ENCODE assay signal across 16 cellular contexts in the genomic region with DNA sequence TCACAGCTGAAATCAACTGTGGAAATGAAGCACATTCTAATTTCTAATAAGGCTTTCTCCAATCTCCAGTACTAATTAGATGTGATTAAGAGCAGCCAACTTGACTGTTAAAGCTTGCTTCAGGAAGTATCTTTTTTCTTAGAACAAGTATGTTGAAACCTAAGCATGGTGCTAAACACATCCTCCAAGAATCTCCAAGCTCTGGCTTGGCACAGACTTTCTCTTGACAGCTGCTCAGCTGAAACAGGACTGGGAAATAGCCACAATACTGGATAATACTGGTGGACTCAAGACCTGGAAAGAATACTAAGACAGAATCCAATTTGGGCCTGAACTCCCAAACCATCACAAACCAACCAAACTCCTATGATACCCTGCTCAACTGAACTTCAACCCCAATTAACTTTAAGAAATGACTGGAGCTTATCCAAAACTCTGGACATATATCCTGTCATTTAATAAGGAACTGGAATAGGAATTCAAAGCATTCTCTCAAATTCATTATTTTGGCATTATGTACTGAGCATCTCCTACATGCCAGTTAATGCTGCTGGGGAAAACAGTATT. TPM values are rescaled to one million over a fixed set of nuclear protein-coding genes. Genes with fewer than 3 reads are reported as not detected.
A peak's percentile ranks its signal among the peaks of the same experiment; 100 is the strongest.
DNase-seq lines count a peak whose midpoint lies in the region; ATAC-seq and TF ChIP-seq lines count a peak whose summit lies in the region.
"Had no signal": no experiment of that assay in that cellular context is flagged by ENCODE, and none has a peak within 500 bp of the region (broad histone marks: within the 10 kb centered on the region; RNA-seq: fewer than 3 reads in every experiment).

No MANE protein-coding gene starts in this region.

- H3K27me3 Mint-ChIP-seq in mesothelial cell of epicardium (ENCODE audit: low read depth): no peaks in the 10 kb centered on the region
- no peaks in the 10 kb centered on the region for H3K27me3 Mint-ChIP-seq in activated T-cell treated with anti-CD3 and anti-CD28 coated beads, Interleukin-2, amount 50 U/mL, for 24 hours

- H3K4me1 Mint-ChIP-seq in mesothelial cell of epicardium: peaks cover 13% of the 10 kb centered on the region
- peaks cover 59% of the 10 kb centered on the region for H3K4me1 Mint-ChIP-seq in activated T-cell treated with anti-CD3 and anti-CD28 coated beads, Interleukin-2, amount 50 U/mL, for 24 hours (ENCODE audit: low read depth)

- DNase-seq in AG20443 (ENCODE audit: low spot score) (peak; percentile 55), Kasumi-1 (lab: John Stamatoyannopoulos, UW) (peak; percentile 25 to 29), choroid plexus epithelial cell (ENCODE audit: low read depth) (peak; percentile 82), mesothelial cell of epicardium (ENCODE audit: low spot score in 2 of 2, unreplicated experiment in 2 of 2) (no peak), NCI-H2029 (lab: John Stamatoyannopoulos, UW) (no peak), HK-2 (ENCODE audit: unreplicated experiment) (no peak)
- DNase-seq in activated T-cell treated with anti-CD3 and anti-CD28 coated beads, Interleukin-2, amount 50 U/mL, for 24 hours: no peak
- DNase-seq: activated gamma-delta T cell; CD8-positive, alpha-beta T cell; dorsolateral prefrontal cortex; head of caudate nucleus; NCI-H1417; posterior cingulate gyrus; stimulated activated CD4-positive, alpha-beta T cell treated with anti-CD3 and anti-CD28 coated beads, Interleukin-4, amount 100 ng/mL, for 1 hour; stimulated activated naive CD8-positive, alpha-beta T cell treated with anti-CD3 and anti-CD28 coated beads, Interleukin-15, Interleukin-2, amounts not matched to agents 100 U/mL and 50 U/mL, for 24 hours had no signal

- peak overlapping the region; percentile 34 for H3K27ac Mint-ChIP-seq in mesothelial cell of epicardium
- no peak overlapping the region for H3K27ac Mint-ChIP-seq in activated T-cell treated with anti-CD3 and anti-CD28 coated beads, Interleukin-2, amount 50 U/mL, for 24 hours
- H3K27ac Mint-ChIP-seq: CD8-positive, alpha-beta T cell had no signal

- no peak overlapping the region for H3K4me3 ChIP-seq in choroid plexus epithelial cell (ENCODE audit: low read depth, low read length)
- H3K4me3 ChIP-seq: dorsolateral prefrontal cortex had no signal

- no peak overlapping the region for H3K4me3 Mint-ChIP-seq in mesothelial cell of epicardium
- H3K4me3 Mint-ChIP-seq in activated T-cell treated with anti-CD3 and anti-CD28 coated beads, Interleukin-2, amount 50 U/mL, for 24 hours: no peak overlapping the region
- H3K4me3 Mint-ChIP-seq: CD8-positive, alpha-beta T cell had no signal

- no peak for ATAC-seq in HG02588 (IDR thresholded peaks at IDR 0.05; ENCODE audit: unreplicated experiment)
- ATAC-seq: CD8-positive, alpha-beta T cell; stimulated activated naive CD8-positive, alpha-beta T cell treated with anti-CD3 and anti-CD28 coated beads, Interleukin-15, Interleukin-2, amounts not matched to agents 100 U/mL and 50 U/mL, for 24 hours had no signal

- H3K9me3 Mint-ChIP-seq in mesothelial cell of epicardium: no peaks in the 10 kb centered on the region
- H3K9me3 Mint-ChIP-seq in activated T-cell treated with anti-CD3 and anti-CD28 coated beads, Interleukin-2, amount 50 U/mL, for 24 hours: no peaks in the 10 kb centered on the region
- H3K9me3 Mint-ChIP-seq: CD8-positive, alpha-beta T cell had no signal

- H3K36me3 Mint-ChIP-seq in mesothelial cell of epicardium: peaks cover 8% of the 10 kb centered on the region
- H3K36me3 Mint-ChIP-seq in activated T-cell treated with anti-CD3 and anti-CD28 coated beads, Interleukin-2, amount 50 U/mL, for 24 hours (ENCODE audit: low read depth): peaks cover 35% of the 10 kb centered on the region

- TF ChIP-seq CTCF in choroid plexus epithelial cell (conservative IDR thresholded peaks at IDR 0.05; ENCODE audit: low read depth, low read length): no peak
- TF ChIP-seq CTCF in mesothelial cell of epicardium (IDR thresholded peaks at IDR 0.05; ENCODE audit: unreplicated experiment): no peak

RNA-seq across cellular contexts. Expression of gene PRKAA1, which starts 16.2 kb away (rescaled TPM):
- 56.3 to 60.4 TPM (median 57.7 TPM) in 3 replicates for total RNA-seq in mesothelial cell of epicardium

RNA-seq across cellular contexts. Expression of gene TTC33, which starts 26.2 kb away (rescaled TPM):
- 20.1 to 22.7 TPM (median 21.1 TPM) in 3 replicates for total RNA-seq in mesothelial cell of epicardium

RNA-seq across cellular contexts. Expression of gene RPL37, which starts 53.1 kb away (rescaled TPM):
- 1,420 to 1,502 TPM (median 1,461 TPM) in 3 replicates for total RNA-seq in mesothelial cell of epicardium

RNA-seq across cellular contexts. Expression of gene CARD6, which starts 59.2 kb away (rescaled TPM):
- total RNA-seq in mesothelial cell of epicardium: 1.3 to 1.5 TPM (median 1.4 TPM) in 3 replicates

Comparison
In these comparisons a context has a peak if more than half of its experiments do, and no peak if none do; other contexts are left out.
1. DNase-seq: peak in AG20443 (single experiment), Kasumi-1 (2 of 2) and choroid plexus epithelial cell (single experiment); none in mesothelial cell of epicardium (0 of 2), NCI-H2029 (single experiment), HK-2 (single experiment) and activated T-cell treated with anti-CD3 and anti-CD28 coated beads, Interleukin-2, amount 50 U/mL, for 24 hours (single experiment).